33 cellular contexts compared by ENCODE assay signal in genomic region chr5:6408260-6408596, GRCh38. TPM values are rescaled to one million over a fixed set of nuclear protein-coding genes. Genes with fewer than 3 reads are reported as not detected.
"Had no signal": no experiment of that assay in that cellular context is flagged by ENCODE, and none has a peak within 500 bp of the region (broad histone marks: within the 10 kb centered on the region; RNA-seq: fewer than 3 reads in every experiment).

No MANE protein-coding gene starts in this region.

- H3K4me3 Mint-ChIP-seq: activated B cell treated with CpG ODN at 0.5 μM for 24 hours; activated CD8-positive, alpha-beta T cell treated with anti-CD3 and anti-CD28 coated beads, Interleukin-2, amount 10 ng/mL, durations not matched to agents 7 days and 5 days; activated naive CD8-positive, alpha-beta T cell treated with anti-CD3 and anti-CD28 coated beads for 36 hours; activated T-cell treated with anti-CD3 and anti-CD28 coated beads, Interleukin-2, amount 50 U/mL, for 4 hours; activated T-helper 1 cell treated with anti-CD3 and anti-CD28 coated beads, Interleukin-12 subunit alpha, Interleukin-12 subunit beta, Interleukin-2, Interleukin-4 antibody, amounts not matched to agents 30 ng/mL and 10 ng/mL and 1 ng/mL, durations not matched to agents 14 hours and 24 hours and 36 hours; central memory CD8-positive, alpha-beta T cell had no signal

- DNase-seq: activated B cell treated with CpG ODN at 0.5 μM for 24 hours; activated CD4-positive, alpha-beta T cell treated with anti-CD3 and anti-CD28 coated beads for 48 hours; activated CD4-positive, CD25-positive, alpha-beta regulatory T cell treated with anti-CD3 and anti-CD28 coated beads, Interleukin-2, amount 50 U/mL, for 72 hours; activated CD8-positive, alpha-beta T cell treated with anti-CD3 and anti-CD28 coated beads, Interleukin-2, amount 10 ng/mL, durations not matched to agents 7 days and 5 days; activated effector memory CD4-positive, alpha-beta T cell treated with Interleukin-2 at 50 U/mL for 16 hours; activated naive CD4-positive, alpha-beta T cell treated with anti-CD3 and anti-CD28 coated beads, Interleukin-2, amount 50 U/mL, for 16 hours; activated naive CD8-positive, alpha-beta T cell treated with anti-CD3 and anti-CD28 coated beads for 36 hours; activated T-cell treated with anti-CD3 and anti-CD28 coated beads for 4 hours; activated T-cell treated with anti-CD3 and anti-CD28 coated beads, Interleukin-2, amount 50 U/mL, for 4 hours; amniotic stem cell; aorta; Karpas-422; NCI-H1048; NCI-H1105 treated with DMSO at 0.1 percent for 48 hours; NCI-H1436; NCI-H1694; NCI-H1930; NCI-H2081 treated with DMSO at 0.1 percent for 48 hours; NCI-H345; NCI-H524 treated with DMSO at 0.1 percent for 48 hours; NCI-H748 treated with DMSO at 0.1 percent for 48 hours; SIG-M5; SW 1271; T-helper 1 cell; T-helper 2 cell; T-helper 9 cell had no signal

- H3K4me3 ChIP-seq: cardiac muscle cell had no signal

- ATAC-seq: activated CD8-positive, alpha-beta T cell treated with anti-CD3 and anti-CD28 coated beads, Interleukin-2, amount 10 ng/mL, durations not matched to agents 7 days and 5 days; activated T-cell treated with anti-CD3 and anti-CD28 coated beads, Interleukin-2, amount 50 U/mL, for 4 hours; Panc1 had no signal

- H3K36me3 Mint-ChIP-seq: activated naive CD8-positive, alpha-beta T cell treated with anti-CD3 and anti-CD28 coated beads for 36 hours had no signal

- H3K27ac ChIP-seq: cardiac muscle cell, VCaP had no signal

- H3K27me3 ChIP-seq: cardiac muscle cell had no signal

- H3K27ac Mint-ChIP-seq: activated B cell treated with CpG ODN at 0.5 μM for 24 hours; activated CD8-positive, alpha-beta T cell treated with anti-CD3 and anti-CD28 coated beads, Interleukin-2, amount 10 ng/mL, durations not matched to agents 7 days and 5 days; activated T-helper 1 cell treated with anti-CD3 and anti-CD28 coated beads, Interleukin-12 subunit alpha, Interleukin-12 subunit beta, Interleukin-2, Interleukin-4 antibody, amounts not matched to agents 30 ng/mL and 10 ng/mL and 1 ng/mL, durations not matched to agents 14 hours and 24 hours and 36 hours had no signal

- H3K4me1 Mint-ChIP-seq: activated B cell treated with CpG ODN at 0.5 μM for 24 hours; activated naive CD8-positive, alpha-beta T cell treated with anti-CD3 and anti-CD28 coated beads for 36 hours; central memory CD8-positive, alpha-beta T cell had no signal

- H3K36me3 ChIP-seq: cardiac muscle cell had no signal

- H3K9me3 Mint-ChIP-seq: activated naive CD8-positive, alpha-beta T cell treated with anti-CD3 and anti-CD28 coated beads for 36 hours; activated T-cell treated with anti-CD3 and anti-CD28 coated beads, Interleukin-2, amount 50 U/mL, for 4 hours; activated T-helper 1 cell treated with anti-CD3 and anti-CD28 coated beads, Interleukin-12 subunit alpha, Interleukin-12 subunit beta, Interleukin-2, Interleukin-4 antibody, amounts not matched to agents 30 ng/mL and 10 ng/mL and 1 ng/mL, durations not matched to agents 14 hours and 24 hours and 36 hours; central memory CD8-positive, alpha-beta T cell had no signal

RNA-seq across cellular contexts. Expression of gene UBE2QL1, which starts 40.4 kb away (rescaled TPM):
- total RNA-seq: activated CD8-positive, alpha-beta T cell treated with anti-CD3 and anti-CD28 coated beads, Interleukin-2, amount 10 ng/mL, durations not matched to agents 7 days and 5 days; activated naive CD8-positive, alpha-beta T cell treated with anti-CD3 and anti-CD28 coated beads for 36 hours; activated T-cell treated with anti-CD3 and anti-CD28 coated beads, Interleukin-2, amount 50 U/mL, for 4 hours; MCF 10A; OCI-LY7 had no signal
